In the genomic region with DNA sequence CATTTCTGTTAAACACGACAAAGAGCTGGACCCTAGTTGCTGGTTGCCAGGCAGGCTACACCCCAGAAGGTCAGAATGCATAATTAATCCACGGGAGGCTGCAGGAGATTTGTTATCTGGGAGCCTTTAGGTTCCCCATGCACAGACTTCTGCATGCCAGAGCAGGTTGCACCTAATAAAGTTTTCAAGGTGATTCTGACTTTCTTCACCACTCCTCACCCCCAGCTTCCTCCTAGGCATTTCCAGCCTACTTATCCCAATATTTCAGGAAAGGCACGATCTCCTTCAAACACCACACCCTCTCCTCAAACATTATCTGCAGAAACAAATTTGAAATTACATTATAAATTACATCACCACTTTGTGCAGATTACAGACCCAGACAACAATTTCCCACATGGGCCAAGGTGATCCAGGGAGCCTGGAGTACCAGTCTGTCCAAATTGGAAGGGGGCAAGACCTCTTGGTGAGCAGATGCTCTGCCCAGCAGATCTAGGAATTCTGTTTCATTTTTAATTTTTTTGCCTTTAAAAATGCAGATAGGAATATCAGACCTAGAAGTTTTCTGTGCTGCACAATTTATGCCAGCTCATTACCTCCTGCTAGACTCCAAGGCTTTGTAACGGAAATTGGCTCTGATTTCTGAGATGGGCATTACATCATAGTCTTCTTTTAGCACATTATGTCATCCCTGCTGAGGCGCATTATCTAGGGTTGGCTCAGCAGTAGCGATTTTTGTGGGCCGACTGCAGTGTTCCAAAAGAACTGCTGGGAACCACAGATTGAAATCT, we compare ENCODE assay signal across 1 cellular context.
TF ChIP-seq lines count a peak whose summit lies in the region.

No MANE protein-coding gene starts in this region.

TF ChIP-seq in WTC11, 78 proteins besides CTCF, POLR2A, EP300 and RAD21 (continued from another document):
- TF ChIP-seq, protein P1, sequence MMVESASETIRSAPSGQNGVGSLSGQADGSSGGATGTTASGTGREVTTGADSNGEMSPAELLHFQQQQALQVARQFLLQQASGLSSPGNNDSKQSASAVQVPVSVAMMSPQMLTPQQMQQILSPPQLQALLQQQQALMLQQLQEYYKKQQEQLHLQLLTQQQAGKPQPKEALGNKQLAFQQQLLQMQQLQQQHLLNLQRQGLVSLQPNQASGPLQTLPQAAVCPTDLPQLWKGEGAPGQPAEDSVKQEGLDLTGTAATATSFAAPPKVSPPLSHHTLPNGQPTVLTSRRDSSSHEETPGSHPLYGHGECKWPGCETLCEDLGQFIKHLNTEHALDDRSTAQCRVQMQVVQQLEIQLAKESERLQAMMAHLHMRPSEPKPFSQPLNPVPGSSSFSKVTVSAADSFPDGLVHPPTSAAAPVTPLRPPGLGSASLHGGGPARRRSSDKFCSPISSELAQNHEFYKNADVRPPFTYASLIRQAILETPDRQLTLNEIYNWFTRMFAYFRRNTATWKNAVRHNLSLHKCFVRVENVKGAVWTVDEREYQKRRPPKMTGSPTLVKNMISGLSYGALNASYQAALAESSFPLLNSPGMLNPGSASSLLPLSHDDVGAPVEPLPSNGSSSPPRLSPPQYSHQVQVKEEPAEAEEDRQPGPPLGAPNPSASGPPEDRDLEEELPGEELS (CRISPR knock-in tag; IDR thresholded peaks at IDR 0.05): no peak
- TF ChIP-seq TP53 (CRISPR knock-in tag; IDR thresholded peaks at IDR 0.05) (no peak), TCF7 (CRISPR knock-in tag; IDR thresholded peaks at IDR 0.05; ENCODE audit: low read depth) (no peak)
